In the genomic region with DNA sequence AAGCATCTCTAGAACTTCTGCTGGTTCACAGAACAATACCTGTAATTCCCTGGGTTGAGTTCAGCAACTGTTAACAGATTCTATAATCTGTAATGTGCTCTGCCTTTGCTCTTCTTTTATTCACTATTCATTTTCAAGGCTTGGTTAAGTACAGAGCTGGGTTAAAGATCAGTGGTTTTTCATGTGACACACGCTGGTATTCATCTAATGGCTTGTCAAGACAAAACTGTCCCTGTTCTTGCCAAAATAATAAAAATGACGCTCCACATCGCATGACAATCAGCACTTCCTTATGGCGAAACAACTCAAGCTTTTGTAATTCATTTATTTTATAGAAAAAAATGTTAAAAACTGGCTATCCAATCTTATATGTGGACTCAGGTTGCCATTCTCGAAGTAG, we compare ENCODE assay signal across 23 cellular contexts.
"Had no signal": no experiment of that assay in that cellular context is flagged by ENCODE, and none has a peak within 500 bp of the region (broad histone marks: within the 10 kb centered on the region; RNA-seq: fewer than 3 reads in every experiment).

No MANE protein-coding gene starts in this region.

- H3K9me3 Mint-ChIP-seq: memory B cell; mesothelial cell of epicardium; natural killer cell; stimulated activated memory B cell treated with anti-CD40 and anti-IgM and Interleukin-4, amounts not matched to agents 10 μg/mL and 1 μg/mL and 100 μg/mL, for 72 hours; stimulated activated naive CD8-positive, alpha-beta T cell treated with anti-CD3 and anti-CD28 coated beads, Interleukin-15, Interleukin-2, amounts not matched to agents 100 ng/mL and 50 ng/mL, for 24 hours had no signal

- ATAC-seq: esophagus mucosa; gastroesophageal sphincter; left cardiac atrium; lower lobe of right lung; natural killer cell; sciatic nerve; stimulated activated memory B cell treated with anti-CD40 and anti-IgM and Interleukin-4, amounts not matched to agents 10 μg/mL and 1 μg/mL and 100 μg/mL, for 72 hours; upper lobe of right lung had no signal

- H3K9me3 ChIP-seq: gastroesophageal sphincter, left ventricle myocardium inferior, lower lobe of right lung, neutrophil, spleen, tibial nerve, upper lobe of right lung had no signal

- H3K36me3 ChIP-seq: gastroesophageal sphincter, left ventricle myocardium inferior, lower lobe of right lung, neutrophil, spleen, upper lobe of right lung had no signal

- DNase-seq: cortex of kidney; dorsolateral prefrontal cortex; effector CD8-positive, alpha-beta T cell; kidney; left cardiac atrium; left ventricle myocardium inferior; lower lobe of right lung; natural killer cell; posterior cingulate gyrus; spleen; stimulated activated CD4-positive, alpha-beta T cell treated with anti-CD3 and anti-CD28 coated beads, Interleukin-15, amount 100 ng/mL, for 24 hours; stimulated activated CD4-positive, alpha-beta T cell treated with anti-CD3 and anti-CD28 coated beads, Interleukin-1b, Interleukin-23, amount 100 ng/mL, for 48 hours; stimulated activated CD4-positive, alpha-beta T cell treated with anti-CD3 and anti-CD28 coated beads, Interleukin-4, amount 100 ng/mL, for 24 hours; upper lobe of right lung had no signal

- H3K27ac ChIP-seq: dorsolateral prefrontal cortex, gastroesophageal sphincter, left ventricle myocardium inferior, lower lobe of right lung, neutrophil, spleen, tibial nerve, upper lobe of right lung had no signal

- H3K4me3 ChIP-seq: dorsolateral prefrontal cortex, gastroesophageal sphincter, left ventricle myocardium inferior, lower lobe of right lung, spleen, tibial nerve, upper lobe of right lung had no signal

- H3K36me3 Mint-ChIP-seq: memory B cell; stimulated activated memory B cell treated with anti-CD40 and anti-IgM and Interleukin-4, amounts not matched to agents 10 μg/mL and 1 μg/mL and 100 μg/mL, for 72 hours had no signal

- H3K4me1 Mint-ChIP-seq: memory B cell; stimulated activated memory B cell treated with anti-CD40 and anti-IgM and Interleukin-4, amounts not matched to agents 10 μg/mL and 1 μg/mL and 100 μg/mL, for 72 hours had no signal

- H3K4me3 Mint-ChIP-seq: memory B cell; mesothelial cell of epicardium; natural killer cell; stimulated activated memory B cell treated with anti-CD40 and anti-IgM and Interleukin-4, amounts not matched to agents 10 μg/mL and 1 μg/mL and 100 μg/mL, for 72 hours; stimulated activated naive CD8-positive, alpha-beta T cell treated with anti-CD3 and anti-CD28 coated beads, Interleukin-15, Interleukin-2, amounts not matched to agents 100 ng/mL and 50 ng/mL, for 24 hours had no signal

- FAIRE-seq: kidney had no signal

- H3K27me3 Mint-ChIP-seq: memory B cell had no signal

- H3K27ac Mint-ChIP-seq: memory B cell; mesothelial cell of epicardium; natural killer cell; stimulated activated memory B cell treated with anti-CD40 and anti-IgM and Interleukin-4, amounts not matched to agents 10 μg/mL and 1 μg/mL and 100 μg/mL, for 72 hours; stimulated activated naive CD8-positive, alpha-beta T cell treated with anti-CD3 and anti-CD28 coated beads, Interleukin-15, Interleukin-2, amounts not matched to agents 100 ng/mL and 50 ng/mL, for 24 hours had no signal
